ENCODE assay signal across 8 cellular contexts in genomic region chr19:1020868-1021425, GRCh38. TPM values are rescaled to one million over a fixed set of nuclear protein-coding genes. Genes with fewer than 3 reads are reported as not detected.
A peak's percentile ranks its signal among the peaks of the same experiment; 100 is the strongest.
DNase-seq lines count a peak whose midpoint lies in the region; ATAC-seq, FAIRE-seq and TF ChIP-seq lines count a peak whose summit lies in the region.

Gene TMEM259, minus strand, starts transcription at chr19:1021123. Its CDS starts 127 bp downstream, at chr19:1020996.

- no peaks in the 10 kb centered on the region for H3K36me3 ChIP-seq in astrocyte (ENCODE audit: insufficient read depth, low read length)
- no peaks in the 10 kb centered on the region for H3K36me3 ChIP-seq in rectal smooth muscle tissue (ENCODE audit: control insufficient read depth, insufficient read depth, low read length)
- no peaks in the 10 kb centered on the region for H3K36me3 ChIP-seq in vagina

- under 1% methylated on average over 68 of the region's 68 CpGs for WGBS in right cardiac atrium

- H3K9ac ChIP-seq in astrocyte (ENCODE audit: low read length) (peak within 1 kb of the TSS; percentile 92), rectal smooth muscle tissue (ENCODE audit: low read length) (peak within 1 kb of the TSS; percentile 40)

- H2AFZ ChIP-seq in astrocyte (ENCODE audit: low read depth, low read length) = peak within 1 kb of the TSS; percentile 47

- H3K4me1 ChIP-seq in astrocyte (ENCODE audit: insufficient read depth, low read length) (peaks cover 31% of the 10 kb centered on the region), right cardiac atrium (ENCODE audit: control insufficient read depth, insufficient read depth, low read length) (peaks cover 26% of the 10 kb centered on the region), rectal smooth muscle tissue (ENCODE audit: control insufficient read depth, insufficient read depth, low read length) (peaks cover 29% of the 10 kb centered on the region), vagina (peaks cover 56% of the 10 kb centered on the region)

- ATAC-seq in GM18511 (IDR thresholded peaks at IDR 0.05; ENCODE audit: unreplicated experiment) (peak; percentile 79), HG03025 (IDR thresholded peaks at IDR 0.05; ENCODE audit: low FRiP score, unreplicated experiment) (peak; percentile 61), right cardiac atrium (peak; percentile 90 to 94)

- peaks cover 52% of the 10 kb centered on the region for H3K79me2 ChIP-seq in astrocyte (ENCODE audit: insufficient read depth, low read length)

- H3K4me2 ChIP-seq in astrocyte (ENCODE audit: low read length) = peak within 1 kb of the TSS; percentile 100

- peaks cover 47% of the 10 kb centered on the region for H4K20me1 ChIP-seq in astrocyte (ENCODE audit: insufficient read depth, low read length)

- H3K9me3 ChIP-seq in astrocyte (ENCODE audit: insufficient read depth, low read depth, low read length) = no peaks in the 10 kb centered on the region
- H3K9me3 ChIP-seq in right cardiac atrium (ENCODE audit: control insufficient read depth, low read length) = no peaks in the 10 kb centered on the region
- H3K9me3 ChIP-seq in vagina = no peaks in the 10 kb centered on the region

- H3K4me3 Mint-ChIP-seq in astrocyte (ENCODE audit: unreplicated experiment) = peak within 1 kb of the TSS; percentile 95

- peak; percentile 96 to 98 for DNase-seq in NCI-H2081 (lab: John Stamatoyannopoulos, UW)
- peak; percentile 97 for DNase-seq in T-helper 9 cell
- DNase-seq in astrocyte (ENCODE audit: low read depth) = peak; percentile 89
- peak; percentile 97 to 99 (median 99) for DNase-seq in right cardiac atrium
- no peak for DNase-seq in vagina (ENCODE audit: extremely low spot score in 2 of 2)

- no peaks in the 10 kb centered on the region for H3K9me3 Mint-ChIP-seq in astrocyte (ENCODE audit: unreplicated experiment)

- H3K27me3 ChIP-seq in astrocyte (ENCODE audit: insufficient read depth, low read length) = no peaks in the 10 kb centered on the region
- H3K27me3 ChIP-seq in right cardiac atrium (ENCODE audit: control insufficient read depth, insufficient read depth) = no peaks in the 10 kb centered on the region
- no peaks in the 10 kb centered on the region for H3K27me3 ChIP-seq in rectal smooth muscle tissue (ENCODE audit: control insufficient read depth, insufficient read depth, low read length)
- no peaks in the 10 kb centered on the region for H3K27me3 ChIP-seq in vagina

- H3K27ac Mint-ChIP-seq in astrocyte (ENCODE audit: unreplicated experiment) = peak within 1 kb of the TSS; percentile 97

- no peaks in the 10 kb centered on the region for H3K36me3 Mint-ChIP-seq in astrocyte (ENCODE audit: low read depth, unreplicated experiment)

- peaks cover 18% of the 10 kb centered on the region for H3K4me1 Mint-ChIP-seq in astrocyte (ENCODE audit: low read depth, unreplicated experiment)

- H3K4me3 ChIP-seq in astrocyte (ENCODE audit: insufficient read depth, low read depth, low read length) (peak within 1 kb of the TSS; percentile 83), right cardiac atrium (ENCODE audit: low read length) (peak within 1 kb of the TSS; percentile 81), rectal smooth muscle tissue (ENCODE audit: low read length) (peak within 1 kb of the TSS; percentile 77), vagina (peak within 1 kb of the TSS; percentile 86 to 87)

- intact Hi-C loops in right cardiac atrium (cut with DNase I) (loop anchor here in 1 of 4 donors (10.0 kb wide), 1 partner anchor 84 kb away; the partner anchor contains the start of gene GPX4), vagina (cut with DNase I) (loop anchor here (5.0 kb wide), 1 partner anchor 226 kb away; the partner anchor contains the start of gene MIDN)

- H3K27me3 Mint-ChIP-seq in astrocyte (ENCODE audit: low read depth, unreplicated experiment) = no peaks in the 10 kb centered on the region

- peak in 1 of 2 donors; percentile 71 for TF ChIP-seq POLR2A in vagina (IDR thresholded peaks at IDR 0.05)

- H3K27ac ChIP-seq in astrocyte (ENCODE audit: low read depth, low read length) (peak within 1 kb of the TSS; percentile 96), right cardiac atrium (ENCODE audit: low read length) (peak within 1 kb of the TSS; percentile 89), rectal smooth muscle tissue (ENCODE audit: low read depth, low read length) (peak within 1 kb of the TSS; percentile 90), vagina (peak within 1 kb of the TSS; percentile 97)

- FAIRE-seq in astrocyte (lab: Jason Lieb, UNC) = no peak

- no peak for TF ChIP-seq CTCF in astrocyte (IDR thresholded peaks at IDR 0.05; ENCODE audit: insufficient read depth, low read depth, low read length)
- TF ChIP-seq CTCF in vagina (IDR thresholded peaks at IDR 0.05) = no peak

RNA-seq across cellular contexts. Expression of gene TMEM259, which starts in this region (rescaled TPM):
- total RNA-seq in astrocyte (155 and 173 TPM in 2 replicates), right cardiac atrium (100 to 1,000 TPM; 127 to 161 (median 143) TPM), vagina (130 TPM)
- 164 TPM for polyA plus RNA-seq in right cardiac atrium

Comparison
In these comparisons a context has a peak if more than half of its experiments do, and no peak if none do; other contexts are left out.
1. DNase-seq: peak in NCI-H2081 (2 of 2), T-helper 9 cell (single experiment), astrocyte (single experiment) and right cardiac atrium (3 of 3); none in vagina (0 of 2).
2. Peak in every context shown above with its lines, with median percentiles within 50 percentile points of each other: ATAC-seq, H3K27ac ChIP-seq and H3K4me3 ChIP-seq.